In genomic region chrX:145502670-145503069, GRCh38 we compare ENCODE assay signal across 9 cellular contexts.
"Had no signal": no experiment of that assay in that cellular context is flagged by ENCODE, and none has a peak within 500 bp of the region (broad histone marks: within the 10 kb centered on the region; RNA-seq: fewer than 3 reads in every experiment).

No MANE protein-coding gene starts in this region.

- ATAC-seq: HCT116, K562 had no signal

- H3K4me3 ChIP-seq: GM23248, HAP-1, K562 had no signal

- H2AFZ ChIP-seq: GM23248 had no signal

- H3K4me3 Mint-ChIP-seq: HFFc6 had no signal

- H3K36me3 ChIP-seq: HAP-1 had no signal

- H3K27ac ChIP-seq: GM23248, HL-60 had no signal

- H3K4me1 ChIP-seq: HAP-1 had no signal

- H3K9me3 ChIP-seq: HAP-1 had no signal

- H3K27ac Mint-ChIP-seq: HFFc6 had no signal

- DNase-seq: GM23248, GOT3, H7, HFFc6, IMR-90 had no signal

- H3K9ac ChIP-seq: GM23248 had no signal

- FAIRE-seq: K562 had no signal
